1 cellular context compared by ENCODE assay signal in the genomic region with DNA sequence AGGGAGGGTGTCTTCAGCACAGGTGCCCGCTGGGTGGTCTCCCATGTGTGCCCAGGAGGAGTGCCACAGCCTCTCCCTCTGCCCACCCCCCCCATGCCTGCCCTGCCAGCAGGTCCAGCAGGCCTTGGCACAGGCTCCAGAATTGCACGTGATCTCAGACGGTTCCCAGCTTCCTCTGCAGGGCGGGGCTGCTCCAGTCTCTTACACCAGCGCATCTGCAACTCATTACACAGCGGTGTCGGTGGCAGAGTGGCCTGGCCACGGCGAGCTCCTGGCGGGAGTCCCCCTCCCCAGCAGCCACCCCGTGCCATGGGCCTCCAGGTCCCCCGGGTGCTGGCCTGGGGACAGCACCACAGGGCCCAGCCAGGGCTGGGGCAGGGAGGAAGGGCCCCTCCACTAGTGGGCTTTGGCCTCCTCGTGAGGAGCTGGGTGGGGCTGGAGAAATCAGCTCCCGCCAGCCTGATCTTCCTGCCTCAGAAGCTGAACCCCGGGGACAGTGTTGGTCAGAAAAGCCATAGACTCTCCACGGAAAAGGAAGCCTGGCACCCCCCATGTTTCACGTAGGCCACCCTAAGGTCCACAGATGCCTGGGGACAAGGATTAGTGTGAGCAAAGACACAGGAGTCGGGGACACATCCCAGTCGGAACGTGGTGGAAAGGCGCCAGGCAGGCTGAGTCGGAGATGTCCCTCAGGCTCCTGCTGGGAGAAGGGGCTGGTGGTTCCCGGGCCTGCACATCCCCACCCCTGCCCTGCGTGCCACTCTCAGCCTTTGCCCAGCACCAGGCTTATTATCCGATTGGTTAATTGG.
TF ChIP-seq lines count a peak whose summit lies in the region.

No MANE protein-coding gene starts in this region.

TF ChIP-seq in HepG2, 621 proteins besides CTCF, POLR2A, EP300 and RAD21 (continued from another document):
- TF ChIP-seq SETDB1 (CRISPR knock-in tag; IDR thresholded peaks at IDR 0.05; ENCODE audit: borderline replicate concordance) = no peak
